In genomic region chr12:93502802-93503623, GRCh38 we compare ENCODE assay signal across 8 cellular contexts. TPM values are rescaled to one million over a fixed set of nuclear protein-coding genes. Genes with fewer than 3 reads are reported as not detected.
DNase-seq lines count a peak whose midpoint lies in the region; ATAC-seq, FAIRE-seq and TF ChIP-seq lines count a peak whose summit lies in the region.

No MANE protein-coding gene starts in this region.

- peaks cover 7% of the 10 kb centered on the region for H3K36me3 ChIP-seq in astrocyte (ENCODE audit: insufficient read depth, low read length)

- H2AFZ ChIP-seq in astrocyte (ENCODE audit: low read depth, low read length) = no peak overlapping the region

- H3K27me3 Mint-ChIP-seq in Calu3 (ENCODE audit: unreplicated experiment) = no peaks in the 10 kb centered on the region
- H3K27me3 Mint-ChIP-seq in T-helper 17 cell = no peaks in the 10 kb centered on the region
- no peaks in the 10 kb centered on the region for H3K27me3 Mint-ChIP-seq in astrocyte (ENCODE audit: low read depth, unreplicated experiment)

- no peak overlapping the region for H3K4me2 ChIP-seq in astrocyte (ENCODE audit: low read length)

- H3K4me3 ChIP-seq in astrocyte (ENCODE audit: insufficient read depth, low read depth, low read length) = no peak overlapping the region

- no TSS peak for BruUV-seq in Calu3 (replicated peaks; lab: Mats Ljungman, UMichigan)

- intact Hi-C loops in Calu3 (cut with micrococcal nuclease; ENCODE audit: unreplicated experiment) = loop anchor here (2.0 to 5.0 kb wide), 5 partner anchors 62 to 600 kb away; no protein-coding TSS in a partner anchor

- no peak for FAIRE-seq in astrocyte (lab: Jason Lieb, UNC)

- H3K9me3 Mint-ChIP-seq in Calu3 (ENCODE audit: low read depth, unreplicated experiment) (no peaks in the 10 kb centered on the region), astrocyte (ENCODE audit: unreplicated experiment) (no peaks in the 10 kb centered on the region)

- no peaks in the 10 kb centered on the region for H3K9me3 ChIP-seq in T-helper 17 cell (ENCODE audit: control insufficient read depth, low read length, poor library complexity, severe bottlenecking)
- no peaks in the 10 kb centered on the region for H3K9me3 ChIP-seq in astrocyte (ENCODE audit: insufficient read depth, low read depth, low read length)

- peak; percentile 71 for TF ChIP-seq CTCF in Calu3 (IDR thresholded peaks at IDR 0.05; ENCODE audit: unreplicated experiment)
- TF ChIP-seq CTCF in astrocyte (IDR thresholded peaks at IDR 0.05; ENCODE audit: insufficient read depth, low read depth, low read length) = peak; percentile 76

- H3K27ac ChIP-seq in astrocyte (ENCODE audit: low read depth, low read length) = no peak overlapping the region

- H3K36me3 Mint-ChIP-seq in Calu3 (ENCODE audit: insufficient read depth, unreplicated experiment) (peaks cover 4% of the 10 kb centered on the region), T-helper 17 cell (ENCODE audit: low read depth) (no peaks in the 10 kb centered on the region), astrocyte (ENCODE audit: low read depth, unreplicated experiment) (no peaks in the 10 kb centered on the region)

- no peaks in the 10 kb centered on the region for H3K79me2 ChIP-seq in astrocyte (ENCODE audit: insufficient read depth, low read length)

- H3K9ac ChIP-seq in astrocyte (ENCODE audit: low read length) = no peak overlapping the region

- no peaks in the 10 kb centered on the region for H3K4me1 ChIP-seq in astrocyte (ENCODE audit: insufficient read depth, low read length)

- no peaks in the 10 kb centered on the region for H4K20me1 ChIP-seq in astrocyte (ENCODE audit: insufficient read depth, low read length)

- H3K4me3 Mint-ChIP-seq in Calu3 (ENCODE audit: low read depth, unreplicated experiment) = no peak overlapping the region
- H3K4me3 Mint-ChIP-seq in T-helper 17 cell = no peak overlapping the region
- H3K4me3 Mint-ChIP-seq in astrocyte (ENCODE audit: unreplicated experiment) = no peak overlapping the region

- CTCF ChIA-PET in Calu3 (lab: Charles Lee) = interaction anchor here (0.5 to 2.5 kb wide), 13 partner anchors 10 to 599 kb away, joined by 3 to 64 read pairs (median 4); no protein-coding TSS in a partner anchor

- ATAC-seq in T-helper 17 cell (peak; percentile 50), HG03457 (IDR thresholded peaks at IDR 0.05; ENCODE audit: unreplicated experiment) (no peak)

- no peaks in the 10 kb centered on the region for H3K27me3 ChIP-seq in astrocyte (ENCODE audit: insufficient read depth, low read length)

- H3K27ac Mint-ChIP-seq in Calu3 (ENCODE audit: unreplicated experiment) (no peak overlapping the region), T-helper 17 cell (peak overlapping the region; percentile 79), astrocyte (ENCODE audit: unreplicated experiment) (no peak overlapping the region)

- no peaks in the 10 kb centered on the region for H3K4me1 Mint-ChIP-seq in Calu3 (ENCODE audit: low read depth, unreplicated experiment)
- H3K4me1 Mint-ChIP-seq in T-helper 17 cell = peaks cover 3% of the 10 kb centered on the region
- H3K4me1 Mint-ChIP-seq in astrocyte (ENCODE audit: low read depth, unreplicated experiment) = no peaks in the 10 kb centered on the region

- DNase-seq in Calu3 (peak; percentile 61), KG1 (lab: John Stamatoyannopoulos, UW) (peak; percentile 6), T-helper 17 cell (peak; percentile 13 to 56 (median 26)), astrocyte (ENCODE audit: low read depth) (peak; percentile 9), kidney glomerular epithelial cell (lab: John Stamatoyannopoulos, UW) (peak; percentile 15), 8988T (no peak)
- DNase-seq in stimulated activated CD4-positive, alpha-beta T cell treated with anti-CD3 and anti-CD28 coated beads, TNF-alpha, amount 100 ng/mL, for 4 hours (ENCODE audit: low read depth in 3 of 3) = peak; percentile 17 to 50 (median 28)

RNA-seq across cellular contexts. Expression of gene MRPL42, which starts 35.7 kb away (rescaled TPM):
- total RNA-seq in Calu3 (2022) (88.3 and 94.9 TPM in 2 replicates), T-helper 17 cell (10 to 100 TPM; 34.7 to 39.9 TPM), astrocyte (65.6 and 73.8 TPM in 2 replicates)
